In genomic region chr11:66237867-66238266, GRCh38 we compare ENCODE assay signal across 2 cellular contexts.
TF ChIP-seq lines count a peak whose summit lies in the region.

No MANE protein-coding gene starts in this region.

TF ChIP-seq in HCT116, 20 proteins besides CTCF, POLR2A, EP300 and RAD21:
- TF ChIP-seq REST (IDR thresholded peaks at IDR 0.05; ENCODE audit: low read depth) (no peak), POLR2AphosphoS5 (IDR thresholded peaks at IDR 0.05; ENCODE audit: low read depth, low read length) (no peak), MAX (IDR thresholded peaks at IDR 0.05) (no peak), YY1 (IDR thresholded peaks at IDR 0.05; ENCODE audit: extremely low read depth, insufficient replicate concordance, low read depth, low read length) (no peak), TCF7L2 (IDR thresholded peaks at IDR 0.05; ENCODE audit: borderline replicate concordance, extremely low read depth, insufficient read depth, insufficient read length) (no peak), SRF (IDR thresholded peaks at IDR 0.05; ENCODE audit: low read depth) (no peak), CEBPB (IDR thresholded peaks at IDR 0.05; ENCODE audit: low read depth) (no peak), SP1 (IDR thresholded peaks at IDR 0.05; ENCODE audit: low read depth) (no peak)

TF ChIP-seq in H1, 55 proteins besides CTCF, POLR2A, EP300 and RAD21:
- TF ChIP-seq SP2 (IDR thresholded peaks at IDR 0.05; ENCODE audit: low read length), result no peak
- no peak for TF ChIP-seq TBP (IDR thresholded peaks at IDR 0.05; ENCODE audit: low read depth, low read length)
- no peak for TF ChIP-seq SP4 (IDR thresholded peaks at IDR 0.05; ENCODE audit: low read length)
- no peak for TF ChIP-seq FOSL1 (IDR thresholded peaks at IDR 0.05; ENCODE audit: insufficient read depth, low read depth, low read length)
- TF ChIP-seq MAX (IDR thresholded peaks at IDR 0.05), result no peak
- TF ChIP-seq YY1 (IDR thresholded peaks at IDR 0.05; ENCODE audit: low read depth, low read length), result no peak
